ENCODE assay signal across 10 cellular contexts in genomic region chr18:40935423-40935822, GRCh38.
DNase-seq lines count a peak whose midpoint lies in the region; ATAC-seq and TF ChIP-seq lines count a peak whose summit lies in the region.
"Had no signal": no experiment of that assay in that cellular context is flagged by ENCODE, and none has a peak within 500 bp of the region (broad histone marks: within the 10 kb centered on the region; RNA-seq: fewer than 3 reads in every experiment).

No MANE protein-coding gene starts in this region.

- no peaks in the 10 kb centered on the region for H3K36me3 ChIP-seq in KMS-11 (ENCODE audit: insufficient read depth)

- ATAC-seq in GM18505 (IDR thresholded peaks at IDR 0.05; ENCODE audit: unreplicated experiment) (no peak), GM19035 (IDR thresholded peaks at IDR 0.05; ENCODE audit: unreplicated experiment) (no peak)
- ATAC-seq in natural killer cell treated with Interleukin-12 subunit alpha and Interleukin-12 subunit beta and Interleukin-15 and Interleukin-18, amount 100 ng/mL, for 72 hours = no peak

- H3K4me3 Mint-ChIP-seq in natural killer cell treated with Interleukin-12 subunit alpha and Interleukin-12 subunit beta and Interleukin-15 and Interleukin-18, amount 100 ng/mL, for 72 hours = no peak overlapping the region

- H3K27me3 ChIP-seq in KMS-11 (ENCODE audit: insufficient read depth, low read depth) = no peaks in the 10 kb centered on the region

- peak; percentile 22 for DNase-seq in ELF-1 (ENCODE audit: low read depth, low spot score)
- DNase-seq in astrocyte of the spinal cord (ENCODE audit: low read depth, low spot score) = no peak
- DNase-seq in lung microvascular endothelial cell (ENCODE audit: low read depth in 2 of 2) = peak; percentile 20 to 28
- DNase-seq in stimulated activated CD8-positive, alpha-beta memory T cell treated with anti-CD3 and anti-CD28 coated beads, Interleukin-4, amount 100 ng/mL, for 48 hours = no peak
- no peak for DNase-seq in natural killer cell treated with Interleukin-12 subunit alpha and Interleukin-12 subunit beta and Interleukin-15 and Interleukin-18, amount 100 ng/mL, for 72 hours (ENCODE audit: low spot score)
- DNase-seq: activated CD4-positive, alpha-beta T cell treated with anti-CD3 and anti-CD28 coated beads for 1 hour had no signal

- peak; percentile 72 for TF ChIP-seq CTCF in KMS-11 (conservative IDR thresholded peaks at IDR 0.05; ENCODE audit: low read depth, low read length)
- TF ChIP-seq CTCF in astrocyte of the spinal cord (IDR thresholded peaks at IDR 0.05; ENCODE audit: low read depth, low read length) = peak; percentile 55

- H3K27ac ChIP-seq in KMS-11 = no peak overlapping the region
- H3K27ac ChIP-seq: skin epidermis had no signal

- TF ChIP-seq POLR2A in GM18505 (IDR thresholded peaks at IDR 0.05; ENCODE audit: borderline replicate concordance, extremely low read depth, insufficient read depth, insufficient read length) = no peak

- no peak overlapping the region for H3K4me2 ChIP-seq in KMS-11

- peaks cover 12% of the 10 kb centered on the region for H3K9me3 Mint-ChIP-seq in natural killer cell treated with Interleukin-12 subunit alpha and Interleukin-12 subunit beta and Interleukin-15 and Interleukin-18, amount 100 ng/mL, for 72 hours

- H4K20me1 ChIP-seq in KMS-11 (ENCODE audit: insufficient read depth) = no peaks in the 10 kb centered on the region

- H3K27ac Mint-ChIP-seq in natural killer cell treated with Interleukin-12 subunit alpha and Interleukin-12 subunit beta and Interleukin-15 and Interleukin-18, amount 100 ng/mL, for 72 hours = no peak overlapping the region

- H3K9ac ChIP-seq in KMS-11 = no peak overlapping the region

- H3K4me1 Mint-ChIP-seq in natural killer cell treated with Interleukin-12 subunit alpha and Interleukin-12 subunit beta and Interleukin-15 and Interleukin-18, amount 100 ng/mL, for 72 hours (ENCODE audit: low read depth in 2 of 2) = no peaks in the 10 kb centered on the region

- H2AFZ ChIP-seq in KMS-11 (ENCODE audit: low read depth) = no peak overlapping the region

- H3K4me3 ChIP-seq in KMS-11 (IDR thresholded peaks at IDR 0.05; ENCODE audit: insufficient read depth, low read depth, low read length) (no peak overlapping the region), astrocyte of the spinal cord (ENCODE audit: low read depth, low read length) (no peak overlapping the region)
- H3K4me3 ChIP-seq: skin epidermis had no signal

- H3K4me1 ChIP-seq in KMS-11 (ENCODE audit: low read depth, poor library complexity, severe bottlenecking) = no peaks in the 10 kb centered on the region

- in situ Hi-C loops in astrocyte of the spinal cord (cut with HindIII; ENCODE audit: low sequenced_read_pairs) = no loop called here

- no peaks in the 10 kb centered on the region for H3K27me3 Mint-ChIP-seq in natural killer cell treated with Interleukin-12 subunit alpha and Interleukin-12 subunit beta and Interleukin-15 and Interleukin-18, amount 100 ng/mL, for 72 hours

- no peaks in the 10 kb centered on the region for H3K79me2 ChIP-seq in KMS-11 (ENCODE audit: insufficient read depth, low read depth)

- H3K36me3 Mint-ChIP-seq in natural killer cell treated with Interleukin-12 subunit alpha and Interleukin-12 subunit beta and Interleukin-15 and Interleukin-18, amount 100 ng/mL, for 72 hours = no peaks in the 10 kb centered on the region

Comparison
In these comparisons a context has a peak if more than half of its experiments do, and no peak if none do; other contexts are left out.
1. DNase-seq: peak in ELF-1 (single experiment) and lung microvascular endothelial cell (2 of 2); none in astrocyte of the spinal cord (single experiment), stimulated activated CD8-positive, alpha-beta memory T cell treated with anti-CD3 and anti-CD28 coated beads, Interleukin-4, amount 100 ng/mL, for 48 hours (single experiment) and natural killer cell treated with Interleukin-12 subunit alpha and Interleukin-12 subunit beta and Interleukin-15 and Interleukin-18, amount 100 ng/mL, for 72 hours (single experiment).